ENCODE assay signal across 1 cellular context in the genomic region with DNA sequence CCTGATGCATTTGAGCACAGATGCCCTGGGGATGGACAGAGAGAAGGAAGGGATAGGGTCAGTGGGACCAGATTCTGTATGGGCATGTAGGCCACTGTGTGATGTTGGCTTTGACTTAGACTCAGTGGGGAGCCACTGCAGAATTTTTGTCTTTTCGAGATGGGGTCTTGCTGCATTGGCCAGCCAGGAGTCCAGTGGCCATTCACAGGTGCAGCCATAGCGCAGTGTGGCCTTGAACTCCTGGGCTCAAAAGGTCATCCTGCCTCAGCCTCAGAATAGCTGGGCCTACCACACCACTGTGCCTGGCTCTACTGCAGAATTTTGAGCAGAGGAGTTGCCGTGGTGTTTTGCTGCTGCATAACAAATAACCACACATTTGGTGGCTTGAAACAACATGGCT.
A peak's percentile ranks its signal among the peaks of the same experiment; 100 is the strongest.
TF ChIP-seq lines count a peak whose summit lies in the region.

No MANE protein-coding gene starts in this region.

TF ChIP-seq in HepG2, 621 proteins besides CTCF, POLR2A, EP300 and RAD21 (continued from another document and continues in another):
- TF ChIP-seq MYNN (CRISPR knock-in tag; IDR thresholded peaks at IDR 0.05; ENCODE audit: low read depth): no peak
- TF ChIP-seq HHEX (CRISPR knock-in tag; IDR thresholded peaks at IDR 0.05): no peak
- TF ChIP-seq ZNF839 (CRISPR knock-in tag; IDR thresholded peaks at IDR 0.05; ENCODE audit: borderline replicate concordance): no peak
- TF ChIP-seq ZIK1 (CRISPR knock-in tag; IDR thresholded peaks at IDR 0.05; ENCODE audit: borderline replicate concordance, low read depth): no peak
- TF ChIP-seq, protein P1, sequence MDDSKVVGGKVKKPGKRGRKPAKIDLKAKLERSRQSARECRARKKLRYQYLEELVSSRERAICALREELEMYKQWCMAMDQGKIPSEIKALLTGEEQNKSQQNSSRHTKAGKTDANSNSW (CRISPR knock-in tag; IDR thresholded peaks at IDR 0.05; ENCODE audit: borderline replicate concordance): no peak
- TF ChIP-seq ZNF382 (CRISPR knock-in tag; IDR thresholded peaks at IDR 0.05; ENCODE audit: borderline replicate concordance): no peak
- TF ChIP-seq ZNF251 (CRISPR knock-in tag; IDR thresholded peaks at IDR 0.05): no peak
- TF ChIP-seq LCORL (IDR thresholded peaks at IDR 0.05): no peak
- no peak for TF ChIP-seq LCORL (CRISPR knock-in tag; IDR thresholded peaks at IDR 0.05)
- TF ChIP-seq ETV5 (CRISPR knock-in tag; IDR thresholded peaks at IDR 0.05; ENCODE audit: borderline replicate concordance): no peak
- TF ChIP-seq, protein P2, sequence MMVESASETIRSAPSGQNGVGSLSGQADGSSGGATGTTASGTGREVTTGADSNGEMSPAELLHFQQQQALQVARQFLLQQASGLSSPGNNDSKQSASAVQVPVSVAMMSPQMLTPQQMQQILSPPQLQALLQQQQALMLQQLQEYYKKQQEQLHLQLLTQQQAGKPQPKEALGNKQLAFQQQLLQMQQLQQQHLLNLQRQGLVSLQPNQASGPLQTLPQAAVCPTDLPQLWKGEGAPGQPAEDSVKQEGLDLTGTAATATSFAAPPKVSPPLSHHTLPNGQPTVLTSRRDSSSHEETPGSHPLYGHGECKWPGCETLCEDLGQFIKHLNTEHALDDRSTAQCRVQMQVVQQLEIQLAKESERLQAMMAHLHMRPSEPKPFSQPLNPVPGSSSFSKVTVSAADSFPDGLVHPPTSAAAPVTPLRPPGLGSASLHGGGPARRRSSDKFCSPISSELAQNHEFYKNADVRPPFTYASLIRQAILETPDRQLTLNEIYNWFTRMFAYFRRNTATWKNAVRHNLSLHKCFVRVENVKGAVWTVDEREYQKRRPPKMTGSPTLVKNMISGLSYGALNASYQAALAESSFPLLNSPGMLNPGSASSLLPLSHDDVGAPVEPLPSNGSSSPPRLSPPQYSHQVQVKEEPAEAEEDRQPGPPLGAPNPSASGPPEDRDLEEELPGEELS (CRISPR knock-in tag; IDR thresholded peaks at IDR 0.05): no peak
- no peak for TF ChIP-seq KDM3A (CRISPR knock-in tag; IDR thresholded peaks at IDR 0.05; ENCODE audit: low read depth)
- TF ChIP-seq ZMYM3 (CRISPR knock-in tag; IDR thresholded peaks at IDR 0.05): peak; percentile 73
- TF ChIP-seq, protein P3, sequence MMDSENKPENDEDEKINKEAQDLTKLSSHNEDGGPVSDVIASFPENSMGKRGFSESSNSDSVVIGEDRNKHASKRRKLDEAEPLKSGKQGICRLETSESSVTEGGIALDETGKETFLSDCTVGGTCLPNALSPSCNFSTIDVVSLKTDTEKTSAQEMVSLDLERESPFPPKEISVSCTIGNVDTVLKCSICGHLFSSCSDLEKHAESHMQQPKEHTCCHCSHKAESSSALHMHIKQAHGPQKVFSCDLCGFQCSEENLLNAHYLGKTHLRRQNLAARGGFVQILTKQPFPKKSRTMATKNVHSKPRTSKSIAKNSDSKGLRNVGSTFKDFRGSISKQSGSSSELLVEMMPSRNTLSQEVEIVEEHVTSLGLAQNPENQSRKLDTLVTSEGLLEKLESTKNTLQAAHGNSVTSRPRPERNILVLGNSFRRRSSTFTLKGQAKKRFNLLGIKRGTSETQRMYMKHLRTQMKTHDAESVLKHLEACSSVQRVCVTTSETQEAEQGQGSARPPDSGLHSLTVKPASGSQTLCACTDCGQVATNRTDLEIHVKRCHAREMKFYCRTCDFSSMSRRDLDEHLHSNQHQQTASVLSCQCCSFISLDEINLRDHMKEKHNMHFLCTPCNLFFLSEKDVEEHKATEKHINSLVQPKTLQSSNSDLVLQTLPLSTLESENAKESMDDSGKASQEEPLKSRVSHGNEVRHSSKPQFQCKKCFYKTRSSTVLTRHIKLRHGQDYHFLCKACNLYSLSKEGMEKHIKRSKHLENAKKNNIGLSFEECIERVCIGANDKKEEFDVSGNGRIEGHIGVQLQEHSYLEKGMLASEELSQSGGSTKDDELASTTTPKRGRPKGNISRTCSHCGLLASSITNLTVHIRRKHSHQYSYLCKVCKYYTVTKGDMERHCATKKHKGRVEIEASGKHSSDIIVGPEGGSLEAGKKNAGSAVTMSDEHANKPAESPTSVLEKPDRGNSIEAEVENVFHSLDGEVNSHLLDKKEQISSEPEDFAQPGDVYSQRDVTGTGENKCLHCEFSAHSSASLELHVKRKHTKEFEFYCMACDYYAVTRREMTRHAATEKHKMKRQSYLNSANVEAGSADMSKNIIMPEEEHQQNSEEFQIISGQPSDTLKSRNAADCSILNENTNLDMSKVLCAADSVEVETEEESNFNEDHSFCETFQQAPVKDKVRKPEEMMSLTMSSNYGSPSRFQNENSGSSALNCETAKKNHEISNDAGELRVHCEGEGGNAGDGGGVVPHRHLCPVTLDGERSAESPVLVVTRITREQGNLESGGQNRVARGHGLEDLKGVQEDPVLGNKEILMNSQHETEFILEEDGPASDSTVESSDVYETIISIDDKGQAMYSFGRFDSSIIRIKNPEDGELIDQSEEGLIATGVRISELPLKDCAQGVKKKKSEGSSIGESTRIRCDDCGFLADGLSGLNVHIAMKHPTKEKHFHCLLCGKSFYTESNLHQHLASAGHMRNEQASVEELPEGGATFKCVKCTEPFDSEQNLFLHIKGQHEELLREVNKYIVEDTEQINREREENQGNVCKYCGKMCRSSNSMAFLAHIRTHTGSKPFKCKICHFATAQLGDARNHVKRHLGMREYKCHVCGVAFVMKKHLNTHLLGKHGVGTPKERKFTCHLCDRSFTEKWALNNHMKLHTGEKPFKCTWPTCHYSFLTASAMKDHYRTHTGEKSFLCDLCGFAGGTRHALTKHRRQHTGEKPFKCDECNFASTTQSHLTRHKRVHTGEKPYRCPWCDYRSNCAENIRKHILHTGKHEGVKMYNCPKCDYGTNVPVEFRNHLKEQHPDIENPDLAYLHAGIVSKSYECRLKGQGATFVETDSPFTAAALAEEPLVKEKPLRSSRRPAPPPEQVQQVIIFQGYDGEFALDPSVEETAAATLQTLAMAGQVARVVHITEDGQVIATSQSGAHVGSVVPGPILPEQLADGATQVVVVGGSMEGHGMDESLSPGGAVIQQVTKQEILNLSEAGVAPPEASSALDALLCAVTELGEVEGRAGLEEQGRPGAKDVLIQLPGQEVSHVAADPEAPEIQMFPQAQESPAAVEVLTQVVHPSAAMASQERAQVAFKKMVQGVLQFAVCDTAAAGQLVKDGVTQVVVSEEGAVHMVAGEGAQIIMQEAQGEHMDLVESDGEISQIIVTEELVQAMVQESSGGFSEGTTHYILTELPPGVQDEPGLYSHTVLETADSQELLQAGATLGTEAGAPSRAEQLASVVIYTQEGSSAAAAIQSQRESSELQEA (CRISPR knock-in tag; IDR thresholded peaks at IDR 0.05; ENCODE audit: not compliant biosample characterization): no peak
- TF ChIP-seq ZNF224 (CRISPR knock-in tag; IDR thresholded peaks at IDR 0.05): no peak
- TF ChIP-seq, protein P4, sequence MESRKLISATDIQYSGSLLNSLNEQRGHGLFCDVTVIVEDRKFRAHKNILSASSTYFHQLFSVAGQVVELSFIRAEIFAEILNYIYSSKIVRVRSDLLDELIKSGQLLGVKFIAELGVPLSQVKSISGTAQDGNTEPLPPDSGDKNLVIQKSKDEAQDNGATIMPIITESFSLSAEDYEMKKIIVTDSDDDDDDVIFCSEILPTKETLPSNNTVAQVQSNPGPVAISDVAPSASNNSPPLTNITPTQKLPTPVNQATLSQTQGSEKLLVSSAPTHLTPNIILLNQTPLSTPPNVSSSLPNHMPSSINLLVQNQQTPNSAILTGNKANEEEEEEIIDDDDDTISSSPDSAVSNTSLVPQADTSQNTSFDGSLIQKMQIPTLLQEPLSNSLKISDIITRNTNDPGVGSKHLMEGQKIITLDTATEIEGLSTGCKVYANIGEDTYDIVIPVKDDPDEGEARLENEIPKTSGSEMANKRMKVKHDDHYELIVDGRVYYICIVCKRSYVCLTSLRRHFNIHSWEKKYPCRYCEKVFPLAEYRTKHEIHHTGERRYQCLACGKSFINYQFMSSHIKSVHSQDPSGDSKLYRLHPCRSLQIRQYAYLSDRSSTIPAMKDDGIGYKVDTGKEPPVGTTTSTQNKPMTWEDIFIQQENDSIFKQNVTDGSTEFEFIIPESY (CRISPR knock-in tag; IDR thresholded peaks at IDR 0.05): peak; percentile 86; the same call in 1 of the 2 replicates
- TF ChIP-seq, protein P5, sequence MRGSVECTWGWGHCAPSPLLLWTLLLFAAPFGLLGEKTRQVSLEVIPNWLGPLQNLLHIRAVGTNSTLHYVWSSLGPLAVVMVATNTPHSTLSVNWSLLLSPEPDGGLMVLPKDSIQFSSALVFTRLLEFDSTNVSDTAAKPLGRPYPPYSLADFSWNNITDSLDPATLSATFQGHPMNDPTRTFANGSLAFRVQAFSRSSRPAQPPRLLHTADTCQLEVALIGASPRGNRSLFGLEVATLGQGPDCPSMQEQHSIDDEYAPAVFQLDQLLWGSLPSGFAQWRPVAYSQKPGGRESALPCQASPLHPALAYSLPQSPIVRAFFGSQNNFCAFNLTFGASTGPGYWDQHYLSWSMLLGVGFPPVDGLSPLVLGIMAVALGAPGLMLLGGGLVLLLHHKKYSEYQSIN (CRISPR knock-in tag; IDR thresholded peaks at IDR 0.05; ENCODE audit: borderline replicate concordance): no peak
- TF ChIP-seq, protein P6, sequence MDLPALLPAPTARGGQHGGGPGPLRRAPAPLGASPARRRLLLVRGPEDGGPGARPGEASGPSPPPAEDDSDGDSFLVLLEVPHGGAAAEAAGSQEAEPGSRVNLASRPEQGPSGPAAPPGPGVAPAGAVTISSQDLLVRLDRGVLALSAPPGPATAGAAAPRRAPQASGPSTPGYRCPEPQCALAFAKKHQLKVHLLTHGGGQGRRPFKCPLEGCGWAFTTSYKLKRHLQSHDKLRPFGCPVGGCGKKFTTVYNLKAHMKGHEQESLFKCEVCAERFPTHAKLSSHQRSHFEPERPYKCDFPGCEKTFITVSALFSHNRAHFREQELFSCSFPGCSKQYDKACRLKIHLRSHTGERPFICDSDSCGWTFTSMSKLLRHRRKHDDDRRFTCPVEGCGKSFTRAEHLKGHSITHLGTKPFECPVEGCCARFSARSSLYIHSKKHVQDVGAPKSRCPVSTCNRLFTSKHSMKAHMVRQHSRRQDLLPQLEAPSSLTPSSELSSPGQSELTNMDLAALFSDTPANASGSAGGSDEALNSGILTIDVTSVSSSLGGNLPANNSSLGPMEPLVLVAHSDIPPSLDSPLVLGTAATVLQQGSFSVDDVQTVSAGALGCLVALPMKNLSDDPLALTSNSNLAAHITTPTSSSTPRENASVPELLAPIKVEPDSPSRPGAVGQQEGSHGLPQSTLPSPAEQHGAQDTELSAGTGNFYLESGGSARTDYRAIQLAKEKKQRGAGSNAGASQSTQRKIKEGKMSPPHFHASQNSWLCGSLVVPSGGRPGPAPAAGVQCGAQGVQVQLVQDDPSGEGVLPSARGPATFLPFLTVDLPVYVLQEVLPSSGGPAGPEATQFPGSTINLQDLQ (CRISPR knock-in tag; IDR thresholded peaks at IDR 0.05): no peak
- TF ChIP-seq ZNF776 (CRISPR knock-in tag; IDR thresholded peaks at IDR 0.05): no peak
- no peak for TF ChIP-seq ELF4 (CRISPR knock-in tag; IDR thresholded peaks at IDR 0.05; ENCODE audit: borderline replicate concordance)
- no peak for TF ChIP-seq SRSF1 (optimal IDR thresholded peaks at IDR 0.05; ENCODE audit: low read depth, low read length)
- peak; percentile 22; the same call in 1 of the 2 replicates for TF ChIP-seq HOXA3 (CRISPR knock-in tag; IDR thresholded peaks at IDR 0.05)
- TF ChIP-seq ZEB1 (IDR thresholded peaks at IDR 0.05; ENCODE audit: insufficient replicate concordance, low read depth): no peak
- TF ChIP-seq NFE2L1 (CRISPR knock-in tag; IDR thresholded peaks at IDR 0.05; ENCODE audit: borderline replicate concordance): no peak
- no peak for TF ChIP-seq ZC3H13 (CRISPR knock-in tag; IDR thresholded peaks at IDR 0.05)
- TF ChIP-seq DPF2 (CRISPR knock-in tag; IDR thresholded peaks at IDR 0.05; ENCODE audit: borderline replicate concordance, low read depth): no peak
- TF ChIP-seq, protein P7, sequence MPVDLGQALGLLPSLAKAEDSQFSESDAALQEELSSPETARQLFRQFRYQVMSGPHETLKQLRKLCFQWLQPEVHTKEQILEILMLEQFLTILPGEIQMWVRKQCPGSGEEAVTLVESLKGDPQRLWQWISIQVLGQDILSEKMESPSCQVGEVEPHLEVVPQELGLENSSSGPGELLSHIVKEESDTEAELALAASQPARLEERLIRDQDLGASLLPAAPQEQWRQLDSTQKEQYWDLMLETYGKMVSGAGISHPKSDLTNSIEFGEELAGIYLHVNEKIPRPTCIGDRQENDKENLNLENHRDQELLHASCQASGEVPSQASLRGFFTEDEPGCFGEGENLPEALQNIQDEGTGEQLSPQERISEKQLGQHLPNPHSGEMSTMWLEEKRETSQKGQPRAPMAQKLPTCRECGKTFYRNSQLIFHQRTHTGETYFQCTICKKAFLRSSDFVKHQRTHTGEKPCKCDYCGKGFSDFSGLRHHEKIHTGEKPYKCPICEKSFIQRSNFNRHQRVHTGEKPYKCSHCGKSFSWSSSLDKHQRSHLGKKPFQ (CRISPR knock-in tag; IDR thresholded peaks at IDR 0.05; ENCODE audit: insufficient replicate concordance): no peak
- TF ChIP-seq, protein P8, sequence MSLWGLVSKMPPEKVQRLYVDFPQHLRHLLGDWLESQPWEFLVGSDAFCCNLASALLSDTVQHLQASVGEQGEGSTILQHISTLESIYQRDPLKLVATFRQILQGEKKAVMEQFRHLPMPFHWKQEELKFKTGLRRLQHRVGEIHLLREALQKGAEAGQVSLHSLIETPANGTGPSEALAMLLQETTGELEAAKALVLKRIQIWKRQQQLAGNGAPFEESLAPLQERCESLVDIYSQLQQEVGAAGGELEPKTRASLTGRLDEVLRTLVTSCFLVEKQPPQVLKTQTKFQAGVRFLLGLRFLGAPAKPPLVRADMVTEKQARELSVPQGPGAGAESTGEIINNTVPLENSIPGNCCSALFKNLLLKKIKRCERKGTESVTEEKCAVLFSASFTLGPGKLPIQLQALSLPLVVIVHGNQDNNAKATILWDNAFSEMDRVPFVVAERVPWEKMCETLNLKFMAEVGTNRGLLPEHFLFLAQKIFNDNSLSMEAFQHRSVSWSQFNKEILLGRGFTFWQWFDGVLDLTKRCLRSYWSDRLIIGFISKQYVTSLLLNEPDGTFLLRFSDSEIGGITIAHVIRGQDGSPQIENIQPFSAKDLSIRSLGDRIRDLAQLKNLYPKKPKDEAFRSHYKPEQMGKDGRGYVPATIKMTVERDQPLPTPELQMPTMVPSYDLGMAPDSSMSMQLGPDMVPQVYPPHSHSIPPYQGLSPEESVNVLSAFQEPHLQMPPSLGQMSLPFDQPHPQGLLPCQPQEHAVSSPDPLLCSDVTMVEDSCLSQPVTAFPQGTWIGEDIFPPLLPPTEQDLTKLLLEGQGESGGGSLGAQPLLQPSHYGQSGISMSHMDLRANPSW (CRISPR knock-in tag; IDR thresholded peaks at IDR 0.05; ENCODE audit: borderline replicate concordance): no peak
- TF ChIP-seq ZNF451 (CRISPR knock-in tag; IDR thresholded peaks at IDR 0.05): no peak
- TF ChIP-seq, protein P9, sequence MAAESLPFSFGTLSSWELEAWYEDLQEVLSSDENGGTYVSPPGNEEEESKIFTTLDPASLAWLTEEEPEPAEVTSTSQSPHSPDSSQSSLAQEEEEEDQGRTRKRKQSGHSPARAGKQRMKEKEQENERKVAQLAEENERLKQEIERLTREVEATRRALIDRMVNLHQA (CRISPR knock-in tag; IDR thresholded peaks at IDR 0.05): no peak
- TF ChIP-seq, protein P10, sequence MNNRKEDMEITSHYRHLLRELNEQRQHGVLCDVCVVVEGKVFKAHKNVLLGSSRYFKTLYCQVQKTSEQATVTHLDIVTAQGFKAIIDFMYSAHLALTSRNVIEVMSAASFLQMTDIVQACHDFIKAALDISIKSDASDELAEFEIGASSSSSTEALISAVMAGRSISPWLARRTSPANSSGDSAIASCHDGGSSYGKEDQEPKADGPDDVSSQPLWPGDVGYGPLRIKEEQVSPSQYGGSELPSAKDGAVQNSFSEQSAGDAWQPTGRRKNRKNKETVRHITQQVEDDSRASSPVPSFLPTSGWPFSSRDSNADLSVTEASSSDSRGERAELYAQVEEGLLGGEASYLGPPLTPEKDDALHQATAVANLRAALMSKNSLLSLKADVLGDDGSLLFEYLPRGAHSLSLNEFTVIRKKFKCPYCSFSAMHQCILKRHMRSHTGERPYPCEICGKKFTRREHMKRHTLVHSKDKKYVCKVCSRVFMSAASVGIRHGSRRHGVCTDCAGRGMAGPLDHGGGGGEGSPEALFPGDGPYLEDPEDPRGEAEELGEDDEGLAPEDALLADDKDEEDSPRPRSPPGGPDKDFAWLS (CRISPR knock-in tag; IDR thresholded peaks at IDR 0.05; ENCODE audit: borderline replicate concordance): no peak
